24 cellular contexts compared by ENCODE assay signal in the genomic region with DNA sequence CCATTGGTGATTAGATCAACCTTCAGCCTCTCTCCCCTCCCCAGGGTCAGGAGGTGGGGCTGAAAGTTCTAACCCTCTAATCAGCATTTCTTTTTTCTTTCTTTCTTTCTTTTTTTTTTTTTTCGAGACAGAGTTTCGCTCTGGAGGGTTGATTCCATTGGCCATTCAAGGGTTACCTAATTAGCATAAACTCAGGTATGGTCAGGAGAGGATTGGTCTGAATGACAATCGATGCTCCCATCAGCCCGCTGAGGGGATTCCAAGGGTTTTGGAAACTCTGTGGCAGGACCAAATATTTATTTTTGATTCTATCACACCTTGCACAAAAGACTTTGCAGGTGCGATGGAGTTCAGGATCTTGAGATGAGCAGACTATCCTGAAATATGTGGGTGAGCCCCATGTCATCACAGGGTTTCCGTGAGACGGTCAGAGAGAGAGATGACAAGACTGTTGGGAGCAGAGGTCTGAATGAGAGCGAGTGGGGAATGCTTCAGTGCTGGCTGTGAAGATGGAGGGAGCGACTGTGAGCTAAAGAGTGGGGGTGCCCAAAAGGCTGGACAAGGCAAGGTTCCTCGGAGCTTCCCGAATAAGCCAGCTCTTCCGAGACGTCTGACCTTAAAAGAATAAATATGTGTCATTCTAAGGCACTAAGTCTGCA.
"Had no signal": no experiment of that assay in that cellular context is flagged by ENCODE, and none has a peak within 500 bp of the region (broad histone marks: within the 10 kb centered on the region; RNA-seq: fewer than 3 reads in every experiment).

No MANE protein-coding gene starts in this region.

- H3K27ac ChIP-seq: body of pancreas, coronary artery, dorsolateral prefrontal cortex, gastrocnemius medialis, hepatocyte, parathyroid adenoma, psoas muscle, tibial nerve, VCaP had no signal

- H3K4me3 ChIP-seq: body of pancreas, coronary artery, dorsolateral prefrontal cortex, gastrocnemius medialis, hepatocyte, psoas muscle, tibial nerve had no signal

- H3K79me2 ChIP-seq: hepatocyte, parathyroid adenoma had no signal

- DNase-seq: activated CD4-positive, alpha-beta T cell treated with anti-CD3 and anti-CD28 coated beads for 48 hours; activated CD4-positive, alpha-beta T cell treated with anti-CD3 and anti-CD28 coated beads, Interleukin-2, amount 50 U/mL, for 48 hours; activated CD8-positive, alpha-beta memory T cell treated with anti-CD3 and anti-CD28 coated beads for 24 hours; activated effector memory CD4-positive, alpha-beta T cell treated with Interleukin-2 at 50 U/mL for 16 hours; activated naive CD4-positive, alpha-beta T cell treated with Interleukin-2 at 50 U/mL for 16 hours; body of pancreas; dorsolateral prefrontal cortex; effector memory CD4-positive, alpha-beta T cell; gastrocnemius medialis; glutamatergic neuron; kidney glomerular epithelial cell; naive thymus-derived CD8-positive, alpha-beta T cell; occipital lobe; psoas muscle; stimulated activated naive CD4-positive, alpha-beta T cell treated with Interleukin-2 at 50 U/mL for 16 hours; SW 1271; T-helper 9 cell had no signal

- ATAC-seq: activated CD4-positive, CD25-positive, alpha-beta regulatory T cell treated with anti-CD3 and anti-CD28 coated beads, Interleukin-2, amount 50 U/mL, for 24 hours; body of pancreas; gastrocnemius medialis; left lobe of liver; naive thymus-derived CD8-positive, alpha-beta T cell; psoas muscle had no signal

- H3K4me2 ChIP-seq: hepatocyte had no signal

- H3K27me3 ChIP-seq: body of pancreas, dorsolateral prefrontal cortex, gastrocnemius medialis, hepatocyte, tibial nerve had no signal

- H3K9ac ChIP-seq: parathyroid adenoma had no signal

- H3K36me3 ChIP-seq: gastrocnemius medialis, tibial nerve had no signal

- H3K4me1 ChIP-seq: body of pancreas, gastrocnemius medialis, parathyroid adenoma, psoas muscle had no signal

- H3K9me3 ChIP-seq: body of pancreas, gastrocnemius medialis, psoas muscle, tibial nerve had no signal

- H2AFZ ChIP-seq: hepatocyte, parathyroid adenoma had no signal
